Comparison of ENCODE assay signal across 1 cellular context in genomic region chr1:235069577-235070563, GRCh38.
A peak's percentile ranks its signal among the peaks of the same experiment; 100 is the strongest.
TF ChIP-seq lines count a peak whose summit lies in the region.

No MANE protein-coding gene starts in this region.

TF ChIP-seq in HepG2, 621 proteins besides CTCF, POLR2A, EP300 and RAD21 (continued from another document):
- TF ChIP-seq HNRNPLL (IDR thresholded peaks at IDR 0.05; ENCODE audit: low read depth, low read length, poor library complexity, severe bottlenecking) (peak; percentile 85), PCBP2 (optimal IDR thresholded peaks at IDR 0.05; ENCODE audit: low read depth, low read length, poor library complexity, severe bottlenecking) (no peak), CREB3 (CRISPR knock-in tag; IDR thresholded peaks at IDR 0.05) (no peak), TOE1 (CRISPR knock-in tag; IDR thresholded peaks at IDR 0.05) (no peak), ZNF281 (CRISPR knock-in tag; IDR thresholded peaks at IDR 0.05; ENCODE audit: borderline replicate concordance) (peak; percentile 46; the same call in 1 of the 2 replicates), ZNF577 (CRISPR knock-in tag; IDR thresholded peaks at IDR 0.05; ENCODE audit: borderline replicate concordance, low read depth) (no peak), ZNF205 (CRISPR knock-in tag; IDR thresholded peaks at IDR 0.05) (peak; percentile 52)
TF ChIP-seq in HepG2: peak in this region for 314.
